In genomic region chr12:113422929-113423669, GRCh38 we compare ENCODE assay signal across 10 cellular contexts. TPM values are rescaled to one million over a fixed set of nuclear protein-coding genes. Genes with fewer than 3 reads are reported as not detected.
A peak's percentile ranks its signal among the peaks of the same experiment; 100 is the strongest.
DNase-seq lines count a peak whose midpoint lies in the region; ATAC-seq and TF ChIP-seq lines count a peak whose summit lies in the region.
"Had no signal": no experiment of that assay in that cellular context is flagged by ENCODE, and none has a peak within 500 bp of the region (broad histone marks: within the 10 kb centered on the region; RNA-seq: fewer than 3 reads in every experiment).

No MANE protein-coding gene starts in this region.

- BruUV-seq in Caco-2 (replicated peaks; lab: Mats Ljungman, UMichigan) (no TSS peak), PC-9 (replicated peaks; lab: Mats Ljungman, UMichigan) (TSS peak; percentile 55)

- H3K36me3 ChIP-seq in Caco-2 (ENCODE audit: control insufficient read depth, insufficient read depth, low read length) (no peaks in the 10 kb centered on the region), PC-9 (ENCODE audit: low read depth) (no peaks in the 10 kb centered on the region), esophagus squamous epithelium (no peaks in the 10 kb centered on the region), rectal smooth muscle tissue (ENCODE audit: control insufficient read depth, insufficient read depth, low read length) (no peaks in the 10 kb centered on the region)

- TF ChIP-seq CTCF in Caco-2 (IDR thresholded peaks at IDR 0.05; ENCODE audit: insufficient read depth in 1 of 2, low read depth in 1 of 2, low read length in 1 of 2, severe bottlenecking in 1 of 2, unreplicated experiment in 1 of 2) (no peak), PC-9 (conservative IDR thresholded peaks at IDR 0.05) (no peak), esophagus squamous epithelium (IDR thresholded peaks at IDR 0.05) (no peak)

- H3K27ac Mint-ChIP-seq in Caco-2 (ENCODE audit: unreplicated experiment) = no peak overlapping the region
- H3K27ac Mint-ChIP-seq in activated CD4-positive, alpha-beta memory T cell treated with anti-CD3 and anti-CD28 coated beads for 36 hours = no peak overlapping the region

- CTCF ChIA-PET in Caco-2 (lab: Charles Lee) = interaction anchor here (0.6 to 1.1 kb wide), 3 partner anchors 19 to 226 kb away, joined by 3 to 4 read pairs (median 4); no protein-coding TSS in a partner anchor
- CTCF ChIA-PET in PC-9 (lab: Charles Lee) = interaction anchor here (0.7 kb wide), 1 partner anchor 247 kb away, joined by 3 read pairs; no protein-coding TSS in a partner anchor
- CTCF ChIA-PET in activated CD4-positive, alpha-beta memory T cell treated with anti-CD3 and anti-CD28 coated beads for 36 hours (lab: Charles Lee) = interaction anchor here (1.0 kb wide), 1 partner anchor 215 kb away, joined by 3 read pairs; no protein-coding TSS in a partner anchor

- H3K27ac ChIP-seq in PC-9 = peak overlapping the region; percentile 50; the same call in 1 of the 2 replicates
- H3K27ac ChIP-seq in esophagus squamous epithelium = peak overlapping the region in 3 of 4 donors; percentile 21 to 73 (median 54)
- no peak overlapping the region for H3K27ac ChIP-seq in rectal smooth muscle tissue (ENCODE audit: low read depth, low read length)

- H3K27me3 ChIP-seq in Caco-2 (replicated peaks; ENCODE audit: control insufficient read depth, insufficient read depth, low read length) = no peaks in the 10 kb centered on the region
- no peaks in the 10 kb centered on the region for H3K27me3 ChIP-seq in PC-9 (ENCODE audit: insufficient read depth, low read depth)
- H3K27me3 ChIP-seq in esophagus squamous epithelium = peaks cover 0 to 22% (median 0%) of the 10 kb centered on the region in 4 donors
- peaks cover 7% of the 10 kb centered on the region for H3K27me3 ChIP-seq in rectal smooth muscle tissue (ENCODE audit: control insufficient read depth, insufficient read depth, low read length)

- no peak for ATAC-seq in HG03520 (IDR thresholded peaks at IDR 0.05; ENCODE audit: unreplicated experiment)

- DNase-seq in Caco-2 (no peak), PC-9 (no peak), esophagus squamous epithelium (lab: John Stamatoyannopoulos, UW) (no peak), NCI-H510A treated with DMSO at 0.1 percent for 48 hours (lab: John Stamatoyannopoulos, UW) (no peak), NCI-H2029 treated with DMSO at 0.1 percent for 48 hours (lab: John Stamatoyannopoulos, UW) (no peak)
- no peak for DNase-seq in activated CD4-positive, alpha-beta memory T cell treated with anti-CD3 and anti-CD28 coated beads for 36 hours
- DNase-seq: activated CD4-positive, CD25-positive, alpha-beta regulatory T cell treated with anti-CD3 and anti-CD28 coated beads, Interleukin-2, amount 50 U/mL, for 72 hours had no signal

- H3K36me3 Mint-ChIP-seq in Caco-2 (ENCODE audit: insufficient read depth, unreplicated experiment) = no peaks in the 10 kb centered on the region
- no peaks in the 10 kb centered on the region for H3K36me3 Mint-ChIP-seq in activated CD4-positive, alpha-beta memory T cell treated with anti-CD3 and anti-CD28 coated beads for 36 hours

- 71 to 82% methylated on average over 5 to 6 of the region's 6 CpGs for WGBS in esophagus squamous epithelium, 2 donors

- H3K9ac ChIP-seq in rectal smooth muscle tissue (ENCODE audit: low read length) = peak overlapping the region; percentile 26

- peak overlapping the region; percentile 87 for H3K4me2 ChIP-seq in PC-9

- TF ChIP-seq POLR2A in esophagus squamous epithelium (IDR thresholded peaks at IDR 0.05) = no peak

- intact Hi-C loops in Caco-2 (cut with micrococcal nuclease; ENCODE audit: unreplicated experiment) = loop anchor here (2.0 kb wide), 1 partner anchor 110 kb away; no protein-coding TSS in a partner anchor
- intact Hi-C loops in PC-9 (cut with micrococcal nuclease; ENCODE audit: unreplicated experiment) = loop anchor here (1.0 to 5.0 kb wide), 3 partner anchors 86 to 226 kb away; partner anchors contain the start of gene SLC8B1
- intact Hi-C loops in esophagus squamous epithelium (cut with DNase I) = loop anchor here (10.0 kb wide), 1 partner anchor 218 kb away; no protein-coding TSS in a partner anchor
- intact Hi-C loops in activated CD4-positive, alpha-beta memory T cell treated with anti-CD3 and anti-CD28 coated beads for 36 hours (cut with micrococcal nuclease) = no loop called here

- H2AFZ ChIP-seq in PC-9 = no peak overlapping the region

- H3K9me3 Mint-ChIP-seq in Caco-2 (ENCODE audit: unreplicated experiment) = no peaks in the 10 kb centered on the region
- H3K9me3 Mint-ChIP-seq in activated CD4-positive, alpha-beta memory T cell treated with anti-CD3 and anti-CD28 coated beads for 36 hours = no peaks in the 10 kb centered on the region

- POLR2A ChIA-PET in Caco-2 (lab: Charles Lee) = no interaction called here
- POLR2A ChIA-PET in PC-9 (lab: Charles Lee; ENCODE audit: unreplicated experiment) = no interaction called here
- POLR2A ChIA-PET in activated CD4-positive, alpha-beta memory T cell treated with anti-CD3 and anti-CD28 coated beads for 36 hours (lab: Charles Lee) = no interaction called here

- peak overlapping the region; percentile 84 for H3K4me3 Mint-ChIP-seq in Caco-2 (ENCODE audit: unreplicated experiment)
- H3K4me3 Mint-ChIP-seq in activated CD4-positive, alpha-beta memory T cell treated with anti-CD3 and anti-CD28 coated beads for 36 hours = no peak overlapping the region

- H3K79me2 ChIP-seq in PC-9 (ENCODE audit: low read depth) = no peaks in the 10 kb centered on the region; the same call in 1 of the 2 replicates

- H3K9me3 ChIP-seq in Caco-2 (no peaks in the 10 kb centered on the region), PC-9 (ENCODE audit: insufficient read depth, low read depth) (no peaks in the 10 kb centered on the region), esophagus squamous epithelium (no peaks in the 10 kb centered on the region)

- no peaks in the 10 kb centered on the region for H3K9me2 ChIP-seq in PC-9 (ENCODE audit: insufficient read depth)

- H3K4me3 ChIP-seq in Caco-2 (ENCODE audit: low read depth, low read length) (peak overlapping the region; percentile 33), PC-9 (peak overlapping the region; percentile 81), esophagus squamous epithelium (peak overlapping the region in 3 of 4 donors; percentile 34 to 61 (median 45)), rectal smooth muscle tissue (ENCODE audit: low read length) (peak overlapping the region; percentile 64)

- peaks cover 8% of the 10 kb centered on the region; the same call in 1 of the 2 replicates for H3F3A ChIP-seq in PC-9 (ENCODE audit: insufficient read depth, low read depth)

- H3K4me1 Mint-ChIP-seq in Caco-2 (ENCODE audit: low read depth, unreplicated experiment) = peaks cover 7% of the 10 kb centered on the region
- H3K4me1 Mint-ChIP-seq in activated CD4-positive, alpha-beta memory T cell treated with anti-CD3 and anti-CD28 coated beads for 36 hours (ENCODE audit: low read depth) = peaks cover 9% of the 10 kb centered on the region

- peaks cover 20% of the 10 kb centered on the region for H3K4me1 ChIP-seq in Caco-2
- peaks cover 7% of the 10 kb centered on the region; the same call in 1 of the 2 replicates for H3K4me1 ChIP-seq in PC-9 (replicated peaks; ENCODE audit: insufficient read depth)
- peaks cover 8 to 24% (median 8%) of the 10 kb centered on the region in 3 donors for H3K4me1 ChIP-seq in esophagus squamous epithelium
- no peaks in the 10 kb centered on the region for H3K4me1 ChIP-seq in rectal smooth muscle tissue (ENCODE audit: control insufficient read depth, insufficient read depth, low read length)

- no peaks in the 10 kb centered on the region for H3K27me3 Mint-ChIP-seq in Caco-2 (ENCODE audit: insufficient read depth, unreplicated experiment)
- peaks cover 5% of the 10 kb centered on the region for H3K27me3 Mint-ChIP-seq in activated CD4-positive, alpha-beta memory T cell treated with anti-CD3 and anti-CD28 coated beads for 36 hours

- H4K20me1 ChIP-seq in PC-9 (ENCODE audit: insufficient read depth) = no peaks in the 10 kb centered on the region

RNA-seq across cellular contexts. Expression of gene SDSL, which starts 0.9 kb away (rescaled TPM):
- total RNA-seq in Caco-2 (2022) (4.0 and 4.5 TPM in 2 replicates), PC-9 (2021) (14.2 and 26.6 TPM in 2 replicates), esophagus squamous epithelium (1 to 10 TPM in 2 of 4 donors, under 1 TPM in 1, not detected in 1; 0.48 to 3.1 (median 1.5) TPM)
- not detected for total RNA-seq in activated CD4-positive, alpha-beta memory T cell treated with anti-CD3 and anti-CD28 coated beads for 36 hours

RNA-seq across cellular contexts. Expression of gene SDS, which starts 19.4 kb away (rescaled TPM):
- total RNA-seq in Caco-2 (2022) (not detected in 2 replicates), PC-9 (2021) (not detected in 2 replicates), esophagus squamous epithelium (under 1 TPM in 1 of 4 donors, not detected in 3; 0.76 TPM)
- not detected for total RNA-seq in activated CD4-positive, alpha-beta memory T cell treated with anti-CD3 and anti-CD28 coated beads for 36 hours

RNA-seq across cellular contexts. Expression of gene LHX5, which starts 48.6 kb away (rescaled TPM):
- total RNA-seq in Caco-2 (2022) (0.25 and 0.30 TPM in 2 replicates), PC-9 (2021) (0.65 and 1.1 TPM in 2 replicates), esophagus squamous epithelium (not detected)
- total RNA-seq in activated CD4-positive, alpha-beta memory T cell treated with anti-CD3 and anti-CD28 coated beads for 36 hours = not detected
- total RNA-seq: sciatic nerve had no signal
